Comparison of ENCODE assay signal across 27 cellular contexts in genomic region chr20:11980263-11980662, GRCh38.
A peak's percentile ranks its signal among the peaks of the same experiment; 100 is the strongest.
DNase-seq lines count a peak whose midpoint lies in the region; ATAC-seq and TF ChIP-seq lines count a peak whose summit lies in the region.
"Had no signal": no experiment of that assay in that cellular context is flagged by ENCODE, and none has a peak within 500 bp of the region (broad histone marks: within the 10 kb centered on the region; RNA-seq: fewer than 3 reads in every experiment).

No MANE protein-coding gene starts in this region.

- ATAC-seq in stimulated activated effector memory CD8-positive, alpha-beta T cell treated with anti-CD3 and anti-CD28 coated beads, Interleukin-12 subunit alpha, Interleukin-12 subunit beta, amount 100 ng/mL, for 72 hours = no peak
- ATAC-seq: left lobe of liver had no signal

- H3K4me1 Mint-ChIP-seq in stimulated activated effector memory CD8-positive, alpha-beta T cell treated with anti-CD3 and anti-CD28 coated beads, Interleukin-12 subunit alpha, Interleukin-12 subunit beta, amount 100 ng/mL, for 72 hours = no peaks in the 10 kb centered on the region
- H3K4me1 Mint-ChIP-seq: activated naive CD4-positive, alpha-beta T cell treated with anti-CD3 and anti-CD28 coated beads, Interleukin-2, amount 50 U/mL, for 24 hours; memory B cell had no signal

- TF ChIP-seq CTCF in GM12872 (IDR thresholded peaks at IDR 0.05; ENCODE audit: insufficient read depth, low read depth, low read length) = peak; percentile 28; the same call in 1 of the 3 replicates
- TF ChIP-seq CTCF in KMS-11 (conservative IDR thresholded peaks at IDR 0.05; ENCODE audit: low read depth, low read length) = no peak
- peak; percentile 30 for TF ChIP-seq CTCF in fibroblast of villous mesenchyme (IDR thresholded peaks at IDR 0.05; ENCODE audit: insufficient read depth, low read depth, low read length)

- no peaks in the 10 kb centered on the region for H3K36me3 Mint-ChIP-seq in stimulated activated effector memory CD8-positive, alpha-beta T cell treated with anti-CD3 and anti-CD28 coated beads, Interleukin-12 subunit alpha, Interleukin-12 subunit beta, amount 100 ng/mL, for 72 hours
- H3K36me3 Mint-ChIP-seq: activated naive CD4-positive, alpha-beta T cell treated with anti-CD3 and anti-CD28 coated beads, Interleukin-2, amount 50 U/mL, for 24 hours; memory B cell; type B pancreatic cell had no signal

- H3K27me3 ChIP-seq in KMS-11 (ENCODE audit: insufficient read depth, low read depth) = no peaks in the 10 kb centered on the region
- H3K27me3 ChIP-seq: ovary had no signal

- H3K79me2 ChIP-seq in KMS-11 (ENCODE audit: insufficient read depth, low read depth) = no peaks in the 10 kb centered on the region

- no peak overlapping the region; the same call in 1 of the 2 replicates for H3K9ac ChIP-seq in KMS-11

- H4K20me1 ChIP-seq in KMS-11 (ENCODE audit: insufficient read depth) = no peaks in the 10 kb centered on the region

- H3K36me3 ChIP-seq in KMS-11 (ENCODE audit: insufficient read depth) = no peaks in the 10 kb centered on the region
- H3K36me3 ChIP-seq: HAP-1, ovary had no signal

- no peak overlapping the region for H3K4me3 Mint-ChIP-seq in stimulated activated effector memory CD8-positive, alpha-beta T cell treated with anti-CD3 and anti-CD28 coated beads, Interleukin-12 subunit alpha, Interleukin-12 subunit beta, amount 100 ng/mL, for 72 hours
- H3K4me3 Mint-ChIP-seq: activated naive CD4-positive, alpha-beta T cell treated with anti-CD3 and anti-CD28 coated beads, Interleukin-2, amount 50 U/mL, for 24 hours; CD4-positive, alpha-beta T cell; memory B cell; nephron progenitor cell; type B pancreatic cell had no signal

- H3K4me3 ChIP-seq in KMS-11 (IDR thresholded peaks at IDR 0.05; ENCODE audit: insufficient read depth, low read depth, low read length) (no peak overlapping the region), fibroblast of villous mesenchyme (ENCODE audit: low read depth, low read length) (no peak overlapping the region)
- H3K4me3 ChIP-seq: HAP-1, ovary had no signal

- in situ Hi-C loops in SK-MEL-5 (cut with HindIII; ENCODE audit: low pct_unique_long_range_greater_than_20kb, low sequenced_read_pairs) = no loop called here

- H3K27ac ChIP-seq in KMS-11 = peak overlapping the region; percentile 71
- H3K27ac ChIP-seq: ovary had no signal

- H2AFZ ChIP-seq in KMS-11 (ENCODE audit: low read depth) = peak overlapping the region; percentile 57; the same call in 1 of the 2 replicates

- H3K4me2 ChIP-seq in KMS-11 = peak overlapping the region; percentile 83

- peak; percentile 30 for DNase-seq in SK-MEL-5 (ENCODE audit: low read depth, low spot score)
- DNase-seq in fibroblast of villous mesenchyme (ENCODE audit: low read depth) = no peak
- no peak for DNase-seq in NCI-H1694 treated with DMSO at 0.1 percent for 48 hours (lab: John Stamatoyannopoulos, UW)
- DNase-seq in stimulated activated effector memory CD8-positive, alpha-beta T cell treated with anti-CD3 and anti-CD28 coated beads, Interleukin-12 subunit alpha, Interleukin-12 subunit beta, amount 100 ng/mL, for 72 hours (ENCODE audit: low spot score in 2 of 2) = no peak
- DNase-seq in NCI-H1417 treated with DMSO at 0.1 percent for 48 hours (lab: John Stamatoyannopoulos, UW) = no peak
- DNase-seq: activated CD4-positive, alpha-beta T cell treated with anti-CD3 and anti-CD28 coated beads for 48 hours; activated CD8-positive, alpha-beta memory T cell treated with anti-CD3 and anti-CD28 coated beads for 24 hours; activated T-cell treated with anti-CD3 and anti-CD28 coated beads for 4 hours; CD4-positive, alpha-beta T cell; glutamatergic neuron; IMR-90; NCI-H1092 treated with DMSO at 0.1 percent for 48 hours; NCI-H2029; NCI-H524; nephron progenitor cell; ovary; SIG-M5; stimulated activated CD4-positive, alpha-beta T cell treated with anti-CD3 and anti-CD28 coated beads, Interleukin-15, amount 100 ng/mL, for 24 hours; stimulated activated CD4-positive, alpha-beta T cell treated with anti-CD3 and anti-CD28 coated beads, Interleukin-4, amount 100 ng/mL, for 4 hours; T-helper 9 cell had no signal

- H3K9me3 Mint-ChIP-seq in stimulated activated effector memory CD8-positive, alpha-beta T cell treated with anti-CD3 and anti-CD28 coated beads, Interleukin-12 subunit alpha, Interleukin-12 subunit beta, amount 100 ng/mL, for 72 hours = peaks cover 2% of the 10 kb centered on the region
- H3K9me3 Mint-ChIP-seq: activated naive CD4-positive, alpha-beta T cell treated with anti-CD3 and anti-CD28 coated beads, Interleukin-2, amount 50 U/mL, for 24 hours; CD4-positive, alpha-beta T cell; type B pancreatic cell had no signal

- H3K27ac Mint-ChIP-seq in stimulated activated effector memory CD8-positive, alpha-beta T cell treated with anti-CD3 and anti-CD28 coated beads, Interleukin-12 subunit alpha, Interleukin-12 subunit beta, amount 100 ng/mL, for 72 hours = no peak overlapping the region
- H3K27ac Mint-ChIP-seq: activated naive CD4-positive, alpha-beta T cell treated with anti-CD3 and anti-CD28 coated beads, Interleukin-2, amount 50 U/mL, for 24 hours; CD4-positive, alpha-beta T cell; memory B cell; nephron progenitor cell; type B pancreatic cell had no signal

- H3K4me1 ChIP-seq in KMS-11 (ENCODE audit: low read depth, poor library complexity, severe bottlenecking) = peaks cover 35% of the 10 kb centered on the region
